Comparison of ENCODE assay signal across 1 cellular context in the genomic region with DNA sequence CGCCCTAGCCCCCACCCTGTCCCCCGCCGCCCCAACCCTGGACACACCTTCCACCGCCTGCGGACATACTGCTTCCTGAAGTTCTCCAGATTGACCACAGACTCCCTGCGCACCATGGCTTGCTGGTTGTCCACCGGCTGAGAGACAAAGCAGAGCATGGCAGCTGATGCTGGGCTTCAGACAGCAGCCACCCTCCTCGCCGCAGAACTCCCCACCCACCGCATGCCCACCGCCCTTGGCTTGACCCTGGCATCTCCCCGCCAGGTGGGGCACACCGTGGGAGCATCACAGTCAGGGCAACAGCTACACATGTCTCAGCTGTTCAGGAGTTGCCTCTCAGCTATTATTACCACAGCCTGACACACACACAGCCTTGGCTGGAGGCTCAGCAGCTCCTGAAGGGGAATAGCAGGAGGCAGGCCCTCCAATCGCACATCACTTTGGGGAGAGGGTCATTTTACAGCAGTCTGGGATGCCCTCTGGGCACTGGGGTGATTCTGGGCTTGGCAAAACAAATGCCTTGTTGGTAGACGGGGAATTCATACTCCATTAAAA.
TF ChIP-seq lines count a peak whose summit lies in the region.

No MANE protein-coding gene starts in this region.

TF ChIP-seq in H1, 55 proteins besides CTCF, POLR2A, EP300 and RAD21:
- TF ChIP-seq EZH2 (IDR thresholded peaks at IDR 0.05; ENCODE audit: low read depth, low read length, severe bottlenecking) = no peak
- no peak for TF ChIP-seq NANOG (IDR thresholded peaks at IDR 0.05; ENCODE audit: insufficient read depth, low read depth, low read length, poor library complexity, severe bottlenecking)
- no peak for TF ChIP-seq GTF2F1 (IDR thresholded peaks at IDR 0.05; ENCODE audit: borderline replicate concordance, low read depth, low read length)
TF ChIP-seq in H1: peak in this region for 0.
